Comparison of ENCODE assay signal across 35 cellular contexts in the genomic region with DNA sequence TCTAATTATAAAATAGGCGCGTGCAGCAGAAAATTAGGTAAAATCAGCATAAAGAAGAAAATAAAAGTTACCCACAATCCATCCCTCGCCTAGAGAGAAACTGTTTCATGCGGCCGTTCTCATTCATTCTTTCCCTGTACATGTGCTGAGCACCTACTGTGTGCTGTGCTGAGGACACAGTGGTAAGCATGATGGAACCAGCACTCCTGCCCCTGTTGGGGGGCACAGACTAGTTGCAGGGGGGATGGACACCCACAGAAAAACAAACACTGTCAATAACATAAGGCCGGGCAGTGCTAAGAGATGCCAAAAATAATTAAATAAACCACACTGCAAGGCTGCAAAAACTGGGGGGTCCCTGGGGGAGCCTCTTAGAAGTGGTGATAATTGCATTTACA.
"Had no signal": no experiment of that assay in that cellular context is flagged by ENCODE, and none has a peak within 500 bp of the region (broad histone marks: within the 10 kb centered on the region; RNA-seq: fewer than 3 reads in every experiment).

No MANE protein-coding gene starts in this region.

- H3K9me3 Mint-ChIP-seq: activated B cell treated with CpG ODN at 0.5 μM for 24 hours; activated CD4-positive, alpha-beta memory T cell treated with anti-CD3 and anti-CD28 coated beads for 36 hours; activated CD8-positive, alpha-beta T cell treated with anti-CD3 and anti-CD28 coated beads for 36 hours; activated naive CD4-positive, alpha-beta T cell treated with anti-CD3 and anti-CD28 coated beads for 36 hours; activated naive CD4-positive, alpha-beta T cell treated with anti-CD3 and anti-CD28 coated beads, Interleukin-2, amount 50 U/mL, for 72 hours; activated naive CD8-positive, alpha-beta T cell treated with anti-CD3 and anti-CD28 coated beads for 36 hours; activated T-helper 1 cell treated with anti-CD3 and anti-CD28 coated beads, Interleukin-12 subunit alpha, Interleukin-12 subunit beta, Interleukin-2, Interleukin-4 antibody, amounts not matched to agents 30 ng/mL and 10 ng/mL and 1 ng/mL, durations not matched to agents 14 hours and 24 hours and 36 hours; activated T-helper 17 cell treated with anti-CD3 and anti-CD28 coated beads, Interleukin-2, amount 50 U/mL, for 72 hours; T-helper 1 cell treated with Interleukin-12 subunit alpha and Interleukin-12 subunit beta and Interleukin-4 antibody, amounts not matched to agents 30 μg/mL and 1 μg/mL, for 36 hours; T-helper 2 cell treated with Interferon-gamma antibody and Interleukin-4, amounts not matched to agents 5 μg/mL and 100 μg/mL, for 36 hours had no signal

- H3K27ac Mint-ChIP-seq: activated B cell treated with CpG ODN at 0.5 μM for 24 hours; activated CD4-positive, alpha-beta memory T cell treated with anti-CD3 and anti-CD28 coated beads for 36 hours; activated CD4-positive, alpha-beta T cell treated with anti-CD3 and anti-CD28 coated beads, Interleukin-2, amount 10 ng/mL, durations not matched to agents 24 days and 14 days; activated CD8-positive, alpha-beta T cell treated with anti-CD3 and anti-CD28 coated beads for 36 hours; activated naive CD4-positive, alpha-beta T cell treated with anti-CD3 and anti-CD28 coated beads for 36 hours; activated naive CD4-positive, alpha-beta T cell treated with anti-CD3 and anti-CD28 coated beads, Interleukin-2, amount 50 U/mL, for 72 hours; activated naive CD8-positive, alpha-beta T cell treated with anti-CD3 and anti-CD28 coated beads for 36 hours; activated T-cell treated with anti-CD3 and anti-CD28 coated beads, Interleukin-2, amount 50 U/mL, for 72 hours; activated T-helper 1 cell treated with anti-CD3 and anti-CD28 coated beads, Interleukin-12 subunit alpha, Interleukin-12 subunit beta, Interleukin-2, Interleukin-4 antibody, amounts not matched to agents 30 ng/mL and 10 ng/mL and 1 ng/mL, durations not matched to agents 14 hours and 24 hours and 36 hours; activated T-helper 17 cell treated with anti-CD3 and anti-CD28 coated beads, Interleukin-2, amount 50 U/mL, for 72 hours; T-helper 1 cell treated with Interleukin-12 subunit alpha and Interleukin-12 subunit beta and Interleukin-4 antibody, amounts not matched to agents 30 μg/mL and 1 μg/mL, for 36 hours; T-helper 2 cell treated with Interferon-gamma antibody and Interleukin-4, amounts not matched to agents 5 μg/mL and 100 μg/mL, for 36 hours had no signal

- H3K27ac ChIP-seq: adrenal gland, brain microvascular endothelial cell, breast epithelium had no signal

- H3K9me3 ChIP-seq: adrenal gland, body of pancreas, breast epithelium had no signal

- H3K4me1 ChIP-seq: breast epithelium had no signal

- H3K36me3 ChIP-seq: adrenal gland, brain microvascular endothelial cell, breast epithelium had no signal

- H3K36me3 Mint-ChIP-seq: activated CD4-positive, alpha-beta memory T cell treated with anti-CD3 and anti-CD28 coated beads for 36 hours; activated naive CD4-positive, alpha-beta T cell treated with anti-CD3 and anti-CD28 coated beads, Interleukin-2, amount 50 U/mL, for 72 hours; activated naive CD8-positive, alpha-beta T cell treated with anti-CD3 and anti-CD28 coated beads for 36 hours had no signal

- H3K4me1 Mint-ChIP-seq: activated CD4-positive, alpha-beta T cell treated with anti-CD3 and anti-CD28 coated beads, Interleukin-2, amount 10 ng/mL, durations not matched to agents 24 days and 14 days; activated naive CD8-positive, alpha-beta T cell treated with anti-CD3 and anti-CD28 coated beads for 36 hours; activated T-helper 17 cell treated with anti-CD3 and anti-CD28 coated beads, Interleukin-2, amount 50 U/mL, for 72 hours had no signal

- ATAC-seq: activated CD8-positive, alpha-beta T cell treated with anti-CD3 and anti-CD28 coated beads for 36 hours; activated naive CD4-positive, alpha-beta T cell treated with anti-CD3 and anti-CD28 coated beads, Interleukin-2, amount 50 U/mL, for 72 hours; activated T-cell treated with anti-CD3 and anti-CD28 coated beads, Interleukin-2, amount 50 U/mL, for 4 hours; activated T-cell treated with anti-CD3 and anti-CD28 coated beads, Interleukin-2, amount 50 U/mL, for 72 hours; activated T-helper 17 cell treated with anti-CD3 and anti-CD28 coated beads, Interleukin-2, amount 50 U/mL, for 72 hours; body of pancreas had no signal

- H3K4me3 ChIP-seq: adrenal gland, body of pancreas, breast epithelium had no signal

- H3K27me3 Mint-ChIP-seq: activated B cell treated with CpG ODN at 0.5 μM for 24 hours; activated T-helper 17 cell treated with anti-CD3 and anti-CD28 coated beads, Interleukin-2, amount 50 U/mL, for 72 hours had no signal

- H3K27me3 ChIP-seq: adrenal gland, body of pancreas, brain microvascular endothelial cell, breast epithelium had no signal

- H3K4me3 Mint-ChIP-seq: activated B cell treated with CpG ODN at 0.5 μM for 24 hours; activated CD4-positive, alpha-beta memory T cell treated with anti-CD3 and anti-CD28 coated beads for 36 hours; activated CD4-positive, alpha-beta T cell treated with anti-CD3 and anti-CD28 coated beads, Interleukin-2, amount 10 ng/mL, durations not matched to agents 24 days and 14 days; activated CD8-positive, alpha-beta T cell treated with anti-CD3 and anti-CD28 coated beads for 36 hours; activated naive CD4-positive, alpha-beta T cell treated with anti-CD3 and anti-CD28 coated beads for 36 hours; activated naive CD8-positive, alpha-beta T cell treated with anti-CD3 and anti-CD28 coated beads for 36 hours; activated T-cell treated with anti-CD3 and anti-CD28 coated beads, Interleukin-2, amount 50 U/mL, for 4 hours; activated T-cell treated with anti-CD3 and anti-CD28 coated beads, Interleukin-2, amount 50 U/mL, for 72 hours; activated T-helper 1 cell treated with anti-CD3 and anti-CD28 coated beads, Interleukin-12 subunit alpha, Interleukin-12 subunit beta, Interleukin-2, Interleukin-4 antibody, amounts not matched to agents 30 ng/mL and 10 ng/mL and 1 ng/mL, durations not matched to agents 14 hours and 24 hours and 36 hours; activated T-helper 17 cell treated with anti-CD3 and anti-CD28 coated beads, Interleukin-2, amount 50 U/mL, for 72 hours; T-helper 1 cell treated with Interleukin-12 subunit alpha and Interleukin-12 subunit beta and Interleukin-4 antibody, amounts not matched to agents 30 μg/mL and 1 μg/mL, for 36 hours; T-helper 2 cell treated with Interferon-gamma antibody and Interleukin-4, amounts not matched to agents 5 μg/mL and 100 μg/mL, for 36 hours had no signal

- FAIRE-seq: astrocyte, TTC549 had no signal

- DNase-seq: activated B cell treated with CpG ODN at 0.5 μM for 24 hours; activated CD4-positive, alpha-beta memory T cell treated with anti-CD3 and anti-CD28 coated beads for 36 hours; activated CD4-positive, alpha-beta T cell treated with anti-CD3 and anti-CD28 coated beads for 4 hours; activated CD4-positive, alpha-beta T cell treated with anti-CD3 and anti-CD28 coated beads, Interleukin-2, amount 10 ng/mL, durations not matched to agents 24 days and 14 days; activated CD4-positive, alpha-beta T cell treated with anti-CD3 and anti-CD28 coated beads, Interleukin-2, amount 50 U/mL, for 1 hour; activated CD4-positive, alpha-beta T cell treated with anti-CD3 and anti-CD28 coated beads, Interleukin-2, amount 50 U/mL, for 4 hours; activated CD4-positive, CD25-positive, alpha-beta regulatory T cell treated with anti-CD3 and anti-CD28 coated beads, Interleukin-2, amount 50 U/mL, for 72 hours; activated CD8-positive, alpha-beta memory T cell treated with anti-CD3 and anti-CD28 coated beads, Interleukin-2, amount 50 U/mL, for 4 hours; activated CD8-positive, alpha-beta T cell treated with anti-CD3 and anti-CD28 coated beads for 36 hours; activated effector memory CD4-positive, alpha-beta T cell treated with anti-CD3 and anti-CD28 coated beads, Interleukin-2, amount 50 U/mL, for 16 hours; activated gamma-delta T cell treated with Interleukin-2 at 50 U/mL for 16 hours; activated naive CD4-positive, alpha-beta T cell; activated naive CD4-positive, alpha-beta T cell treated with anti-CD3 and anti-CD28 coated beads for 36 hours; activated naive CD8-positive, alpha-beta T cell treated with anti-CD3 and anti-CD28 coated beads for 36 hours; activated T-cell treated with anti-CD3 and anti-CD28 coated beads for 4 hours; activated T-cell treated with anti-CD3 and anti-CD28 coated beads, Interleukin-2, amount 50 U/mL, for 1 hour; activated T-cell treated with anti-CD3 and anti-CD28 coated beads, Interleukin-2, amount 50 U/mL, for 4 hours; activated T-cell treated with anti-CD3 and anti-CD28 coated beads, Interleukin-2, amount 50 U/mL, for 72 hours; adrenal gland; amniotic stem cell; aorta; body of pancreas; brain microvascular endothelial cell; central memory CD4-positive, alpha-beta T cell; T-helper 1 cell; T-helper 2 cell; T-helper 9 cell had no signal
